7 cellular contexts compared by ENCODE assay signal in the genomic region with DNA sequence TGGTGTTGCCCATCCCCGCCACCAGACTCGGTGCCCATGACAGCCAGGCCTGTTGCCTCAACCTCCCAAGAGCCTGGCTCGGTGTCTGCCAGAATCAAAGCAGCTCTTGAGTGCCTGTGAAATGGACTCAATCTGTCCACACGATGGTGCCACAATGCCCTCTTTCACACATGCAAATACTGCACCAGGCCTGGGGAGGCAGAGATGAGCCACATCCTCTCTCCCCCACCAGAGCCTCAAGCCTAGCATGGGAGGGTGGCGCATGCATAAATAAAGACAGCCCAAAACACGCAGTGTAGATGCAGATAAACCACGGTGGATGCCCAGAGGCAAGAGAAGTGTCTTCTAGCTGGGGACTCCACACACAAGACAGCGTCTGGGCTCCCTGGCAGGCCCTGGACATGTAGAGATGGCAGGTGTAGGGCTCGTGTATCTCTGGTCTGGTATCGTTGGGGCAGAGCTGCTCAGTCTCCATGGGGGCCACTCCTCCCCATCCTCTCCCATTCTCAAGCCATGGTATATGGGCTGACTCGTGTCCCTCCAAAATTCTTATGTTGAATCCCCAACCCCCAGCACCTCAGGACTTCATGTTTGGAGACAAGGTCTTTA.
A peak's percentile ranks its signal among the peaks of the same experiment; 100 is the strongest.
DNase-seq lines count a peak whose midpoint lies in the region; ATAC-seq and TF ChIP-seq lines count a peak whose summit lies in the region.

No MANE protein-coding gene starts in this region.

- H3K27ac ChIP-seq in endodermal cell (ENCODE audit: low read depth, low read length) (no peak overlapping the region), coronary artery (no peak overlapping the region)

- peaks cover 50% of the 10 kb centered on the region for H3K9me3 ChIP-seq in endodermal cell (ENCODE audit: control insufficient read depth, low read length)

- 68 to 86% methylated on average over 7 to 11 of the region's 11 CpGs for WGBS in endodermal cell (ENCODE audit: insufficient coverage in 1 of 2, insufficient read length in 1 of 2), 2 experiments

- peak; percentile 93 for ATAC-seq in GM18873 (IDR thresholded peaks at IDR 0.05; ENCODE audit: low FRiP score, unreplicated experiment)
- peak; percentile 89 for ATAC-seq in HG02759 (IDR thresholded peaks at IDR 0.05; ENCODE audit: unreplicated experiment)

- H3K4me3 Mint-ChIP-seq in endodermal cell, result no peak overlapping the region

- H3K36me3 Mint-ChIP-seq in endodermal cell (ENCODE audit: low read depth), result peaks cover 53% of the 10 kb centered on the region

- peaks cover 21% of the 10 kb centered on the region for H3K36me3 ChIP-seq in endodermal cell (ENCODE audit: control insufficient read depth, insufficient read depth, low read length)

- no peak overlapping the region for H3K4me3 ChIP-seq in endodermal cell (ENCODE audit: low read length)
- no peak overlapping the region for H3K4me3 ChIP-seq in coronary artery

- peaks cover 2% of the 10 kb centered on the region for H3K4me1 ChIP-seq in endodermal cell (ENCODE audit: control insufficient read depth, insufficient read depth, low read length)

- no peaks in the 10 kb centered on the region for H3K27me3 ChIP-seq in endodermal cell (ENCODE audit: control insufficient read depth, insufficient read depth, low read length, poor library complexity, severe bottlenecking)

- peaks cover 43% of the 10 kb centered on the region for H3K9me3 Mint-ChIP-seq in endodermal cell

- H3K27ac Mint-ChIP-seq in endodermal cell, result no peak overlapping the region

- DNase-seq in RPMI8226, result peak; percentile 66
- no peak for DNase-seq in endodermal cell
- DNase-seq in coronary artery (ENCODE audit: low spot score), result no peak
- no peak for DNase-seq in UCSD-AML1 (lab: John Stamatoyannopoulos, UW; ENCODE audit: unreplicated experiment)
- DNase-seq in NCI-H524 treated with DMSO at 0.1 percent for 48 hours (lab: John Stamatoyannopoulos, UW), result no peak

- H3K4me1 Mint-ChIP-seq in endodermal cell, result peaks cover 2% of the 10 kb centered on the region

- H3K9ac ChIP-seq in endodermal cell (ENCODE audit: extremely low read depth, low read length, poor library complexity, severe bottlenecking), result no peak overlapping the region

- peak; percentile 35 for TF ChIP-seq CTCF in endodermal cell (conservative IDR thresholded peaks at IDR 0.05)
- no peak for TF ChIP-seq CTCF in coronary artery (IDR thresholded peaks at IDR 0.05)

- no peaks in the 10 kb centered on the region for H3K27me3 Mint-ChIP-seq in endodermal cell (ENCODE audit: insufficient read depth)
